ENCODE assay signal across 8 cellular contexts in genomic region chr20:44521484-44522481, GRCh38. TPM values are rescaled to one million over a fixed set of nuclear protein-coding genes. Genes with fewer than 3 reads are reported as not detected.
DNase-seq lines count a peak whose midpoint lies in the region; ATAC-seq and TF ChIP-seq lines count a peak whose summit lies in the region.

TSS of gene SERINC3 (minus strand) at chr20:44522070. CDS start at chr20:44521951, 119 bp downstream.

- intact Hi-C loops in left ventricle myocardium inferior (cut with micrococcal nuclease) = no loop called here
- intact Hi-C loops in prostate gland (cut with DNase I) = loop anchor here (2.0 to 10.0 kb wide), 2 partner anchors 47 to 307 kb away; partner anchors contain the start of genes OSER1 and TTPAL

- DNase-seq in NCI-H187 (lab: John Stamatoyannopoulos, UW) (peak; percentile 57 to 80), T-helper 2 cell (peak; percentile 94 to 98 (median 97)), left ventricle myocardium inferior (peak; percentile 95), prostate gland (ENCODE audit: low spot score) (peak; percentile 95)

- no peaks in the 10 kb centered on the region for H3K36me3 ChIP-seq in left ventricle myocardium inferior
- no peaks in the 10 kb centered on the region for H3K36me3 ChIP-seq in prostate gland
- no peaks in the 10 kb centered on the region for H3K36me3 ChIP-seq in urinary bladder (ENCODE audit: insufficient read depth)

- peak; percentile 98 for ATAC-seq in GM18498 (IDR thresholded peaks at IDR 0.05; ENCODE audit: unreplicated experiment)
- peak; percentile 94 for ATAC-seq in HG02938 (IDR thresholded peaks at IDR 0.05; ENCODE audit: unreplicated experiment)

- H3K9me3 ChIP-seq in left ventricle myocardium inferior (replicated peaks) = no peaks in the 10 kb centered on the region
- H3K9me3 ChIP-seq in prostate gland = no peaks in the 10 kb centered on the region

- H3K27ac ChIP-seq in angular gyrus (ENCODE audit: low read depth, low read length) (peak within 1 kb of the TSS; percentile 97), left ventricle myocardium inferior (replicated peaks) (peak within 1 kb of the TSS; percentile 98), prostate gland (peak within 1 kb of the TSS; percentile 97 to 100), urinary bladder (ENCODE audit: low read depth) (peak within 1 kb of the TSS; percentile 98)

- H3K27me3 ChIP-seq in left ventricle myocardium inferior (ENCODE audit: low read depth) (no peaks in the 10 kb centered on the region), prostate gland (replicated peaks; ENCODE audit: insufficient read depth) (no peaks in the 10 kb centered on the region)

- TF ChIP-seq POLR2A in prostate gland (IDR thresholded peaks at IDR 0.05) = peak; percentile 91

- peaks cover 56% of the 10 kb centered on the region for H3K4me1 ChIP-seq in left ventricle myocardium inferior
- H3K4me1 ChIP-seq in prostate gland (replicated peaks) = peaks cover 8% of the 10 kb centered on the region
- peaks cover 6% of the 10 kb centered on the region for H3K4me1 ChIP-seq in urinary bladder (ENCODE audit: insufficient read depth)

- TF ChIP-seq CTCF in left ventricle myocardium inferior (IDR thresholded peaks at IDR 0.05; ENCODE audit: borderline replicate concordance) = no peak
- no peak for TF ChIP-seq CTCF in prostate gland (IDR thresholded peaks at IDR 0.05)

- H3K4me3 ChIP-seq in left ventricle myocardium inferior (peak within 1 kb of the TSS; percentile 93), prostate gland (peak within 1 kb of the TSS; percentile 81 to 100), urinary bladder (ENCODE audit: low read depth, low read length) (peak within 1 kb of the TSS; percentile 67)

- WGBS in prostate gland = under 1% methylated on average over 47 of the region's 49 CpGs
- under 1% methylated on average over 49 of the region's 49 CpGs for WGBS in urinary bladder

RNA-seq across cellular contexts. Expression of gene SERINC3, which starts in this region (rescaled TPM):
- total RNA-seq in left ventricle myocardium inferior (88.4 TPM), prostate gland (100 to 1,000 TPM in 1 of 2 donors, 10 to 100 TPM in 1; 89.1 to 141 TPM), urinary bladder (73.9 TPM)
- polyA plus RNA-seq in urinary bladder = 93.4 TPM

Comparison
In these comparisons a context has a peak if more than half of its experiments do, and no peak if none do; other contexts are left out.
1. Peak in every context shown above with its lines: DNase-seq, ATAC-seq, H3K4me3 ChIP-seq and H3K27ac ChIP-seq.